Comparison of ENCODE assay signal across 25 cellular contexts in the genomic region with DNA sequence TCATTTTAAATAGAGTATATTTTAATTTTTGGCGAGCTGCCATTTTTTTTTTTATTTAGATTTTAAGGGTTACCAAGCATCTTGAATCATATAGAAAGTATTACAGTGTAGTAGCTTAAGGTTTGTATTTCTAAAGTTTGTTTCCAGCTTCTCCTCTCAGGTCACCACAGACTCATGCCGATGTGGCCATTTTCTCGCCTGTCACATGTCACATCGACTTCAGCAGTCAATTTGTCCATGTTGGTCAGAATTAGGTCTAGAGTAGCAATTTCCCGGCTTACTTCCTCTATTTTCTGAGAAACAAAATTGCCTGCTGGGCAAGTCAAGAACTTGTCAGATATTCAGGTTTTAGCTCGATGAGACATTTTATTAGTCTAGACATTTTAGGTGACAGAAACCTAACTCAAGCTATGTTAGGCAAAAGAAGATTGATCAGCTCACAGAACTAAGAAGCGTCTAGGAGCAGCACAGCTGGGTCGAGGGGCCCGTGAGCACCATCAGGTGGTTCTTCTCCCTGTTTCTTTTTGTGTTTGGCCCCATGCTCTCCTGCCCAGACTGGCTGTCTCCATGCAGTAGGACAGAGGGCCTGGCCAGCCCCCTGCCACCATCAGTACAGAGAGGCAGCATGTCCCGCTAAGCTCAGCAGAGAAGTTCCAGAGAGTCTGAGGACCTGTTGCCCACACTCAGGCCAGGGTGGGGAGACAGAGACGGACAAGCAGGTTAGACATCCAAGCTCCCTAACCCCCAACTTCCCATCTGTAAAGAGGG. TPM values are rescaled to one million over a fixed set of nuclear protein-coding genes. Genes with fewer than 3 reads are reported as not detected.
DNase-seq lines count a peak whose midpoint lies in the region; ATAC-seq and TF ChIP-seq lines count a peak whose summit lies in the region.
"Had no signal": no experiment of that assay in that cellular context is flagged by ENCODE, and none has a peak within 500 bp of the region (broad histone marks: within the 10 kb centered on the region; RNA-seq: fewer than 3 reads in every experiment).

No MANE protein-coding gene starts in this region.

- TF ChIP-seq EP300 in esophagus muscularis mucosa (IDR thresholded peaks at IDR 0.05), result no peak

- peaks cover 85% of the 10 kb centered on the region for H3K4me1 ChIP-seq in left ventricle myocardium inferior
- peaks cover 41 to 62% (median 45%) of the 10 kb centered on the region in 4 donors for H3K4me1 ChIP-seq in esophagus muscularis mucosa
- H3K4me1 ChIP-seq in upper lobe of right lung, result peaks cover 33% of the 10 kb centered on the region
- no peaks in the 10 kb centered on the region for H3K4me1 ChIP-seq in psoas muscle

- no peak for ATAC-seq in Right ventricle myocardium superior (ENCODE audit: poor library complexity)
- peak; percentile 37 for ATAC-seq in upper lobe of right lung
- no peak for ATAC-seq in psoas muscle
- ATAC-seq: effector memory CD8-positive, alpha-beta T cell had no signal

- H3K27ac ChIP-seq in left ventricle myocardium inferior (replicated peaks) (peak overlapping the region; percentile 70), esophagus muscularis mucosa (replicated peaks in 1 of 4) (peak overlapping the region in 3 of 4 donors; percentile 0 to 41 (median 34)), upper lobe of right lung (no peak overlapping the region), psoas muscle (no peak overlapping the region)
- H3K27ac ChIP-seq: parathyroid adenoma, stomach had no signal

- intact Hi-C loops in left ventricle myocardium inferior (cut with micrococcal nuclease) (no loop called here), Right ventricle myocardium superior (cut with DNase I) (no loop called here), esophagus muscularis mucosa (cut with DNase I) (no loop called here), upper lobe of right lung (cut with DNase I) (no loop called here), psoas muscle (cut with DNase I) (loop anchor here in 1 of 2 donors (5.0 to 10.0 kb wide), 2 partner anchors 46 to 238 kb away; no protein-coding TSS in a partner anchor)

- H3K27me3 ChIP-seq in left ventricle myocardium inferior (ENCODE audit: low read depth) (no peaks in the 10 kb centered on the region), esophagus muscularis mucosa (no peaks in the 10 kb centered on the region), upper lobe of right lung (no peaks in the 10 kb centered on the region), psoas muscle (ENCODE audit: insufficient read depth in 3 of 3, low read length in 2 of 3) (no peaks in the 10 kb centered on the region)
- H3K27me3 ChIP-seq: stomach had no signal

- DNase-seq in left ventricle myocardium inferior, result no peak
- no peak for DNase-seq in Right ventricle myocardium superior
- peak; percentile 76 for DNase-seq in NOMO-1 treated with dmso at 0.1 percent for 144 hours (lab: John Stamatoyannopoulos, UW; ENCODE audit: unreplicated experiment)
- no peak for DNase-seq in esophagus muscularis mucosa (ENCODE audit: extremely low spot score)
- no peak for DNase-seq in upper lobe of right lung
- DNase-seq in psoas muscle, result no peak
- DNase-seq in DMS53 treated with DMSO at 0.1 percent for 48 hours (lab: John Stamatoyannopoulos, UW; ENCODE audit: unreplicated experiment), result no peak
- DNase-seq in effector CD8-positive, alpha-beta T cell (lab: John Stamatoyannopoulos, UW), result no peak
- DNase-seq: activated B cell treated with CpG ODN at 0.5 μM for 24 hours; activated CD4-positive, alpha-beta memory T cell treated with anti-CD3 and anti-CD28 coated beads, Interleukin-2, amount 10 ng/mL, durations not matched to agents 7 days and 5 days; activated naive CD4-positive, alpha-beta T cell treated with Interleukin-2 at 50 U/mL for 16 hours; activated T-cell treated with anti-CD3 and anti-CD28 coated beads, Interleukin-2, amount 50 U/mL, for 1 hour; CD4-positive, CD25-positive, alpha-beta regulatory T cell; DMS53; effector memory CD8-positive, alpha-beta T cell; H9; immature natural killer cell; naive B cell; NCI-H1105; NCI-H510A; SHP77; stimulated activated CD4-positive, alpha-beta T cell treated with anti-CD3 and anti-CD28 coated beads, Interleukin-4, amount 100 ng/mL, for 24 hours; stomach had no signal

- 75% methylated on average over 9 of the region's 11 CpGs for WGBS in esophagus muscularis mucosa
- 84 to 90% (median 89%) methylated on average over 11 of the region's 11 CpGs for WGBS in psoas muscle, 3 donors

- TF ChIP-seq CTCF in left ventricle myocardium inferior (IDR thresholded peaks at IDR 0.05; ENCODE audit: borderline replicate concordance) (no peak), esophagus muscularis mucosa (IDR thresholded peaks at IDR 0.05) (no peak), upper lobe of right lung (IDR thresholded peaks at IDR 0.05) (no peak), psoas muscle (IDR thresholded peaks at IDR 0.05) (no peak)

- no peak for TF ChIP-seq POLR2A in esophagus muscularis mucosa (IDR thresholded peaks at IDR 0.05; ENCODE audit: low read depth)

- H3K9me3 ChIP-seq in left ventricle myocardium inferior (replicated peaks) (no peaks in the 10 kb centered on the region), esophagus muscularis mucosa (no peaks in the 10 kb centered on the region), upper lobe of right lung (no peaks in the 10 kb centered on the region), psoas muscle (no peaks in the 10 kb centered on the region)
- H3K9me3 ChIP-seq: stomach had no signal

- H3K4me3 ChIP-seq in left ventricle myocardium inferior (no peak overlapping the region), esophagus muscularis mucosa (no peak overlapping the region), upper lobe of right lung (no peak overlapping the region), psoas muscle (no peak overlapping the region)
- H3K4me3 ChIP-seq: smooth muscle cell, stomach had no signal

- H3K36me3 ChIP-seq in left ventricle myocardium inferior (peaks cover 15% of the 10 kb centered on the region), esophagus muscularis mucosa (peaks cover 0 to 23% (median 2%) of the 10 kb centered on the region in 4 donors), upper lobe of right lung (no peaks in the 10 kb centered on the region), psoas muscle (ENCODE audit: insufficient read depth in 1 of 2, low read depth in 1 of 2) (peaks cover 0 to 31% of the 10 kb centered on the region in 2 donors)
- H3K36me3 ChIP-seq: stomach had no signal

RNA-seq across cellular contexts. Expression of gene AFAP1L1, which starts 48.4 kb away (rescaled TPM):
- total RNA-seq in left ventricle myocardium inferior (40.6 TPM), Right ventricle myocardium superior (42.2 TPM), esophagus muscularis mucosa (10 to 100 TPM in 3 of 4 donors, 1 to 10 TPM in 1; 10.0 to 23.8 (median 16.6) TPM), upper lobe of right lung (32.7 TPM), psoas muscle (10 to 100 TPM; 21.0 to 38.6 (median 26.4) TPM)
- 10 to 100 TPM; 10.8 to 39.9 (median 15.0) TPM for polyA plus RNA-seq in psoas muscle
- total RNA-seq: activated B cell treated with CpG ODN at 0.5 μM for 24 hours; activated CD4-positive, alpha-beta memory T cell treated with anti-CD3 and anti-CD28 coated beads, Interleukin-2, amount 10 ng/mL, durations not matched to agents 7 days and 5 days; CD4-positive, CD25-positive, alpha-beta regulatory T cell had no signal

Comparison
In these comparisons a context has a peak if more than half of its experiments do, and no peak if none do; other contexts are left out.
1. H3K27ac ChIP-seq: peak in left ventricle myocardium inferior (single experiment) and esophagus muscularis mucosa (3 of 4); none in upper lobe of right lung (single experiment) and psoas muscle (single experiment).